In the genomic region with DNA sequence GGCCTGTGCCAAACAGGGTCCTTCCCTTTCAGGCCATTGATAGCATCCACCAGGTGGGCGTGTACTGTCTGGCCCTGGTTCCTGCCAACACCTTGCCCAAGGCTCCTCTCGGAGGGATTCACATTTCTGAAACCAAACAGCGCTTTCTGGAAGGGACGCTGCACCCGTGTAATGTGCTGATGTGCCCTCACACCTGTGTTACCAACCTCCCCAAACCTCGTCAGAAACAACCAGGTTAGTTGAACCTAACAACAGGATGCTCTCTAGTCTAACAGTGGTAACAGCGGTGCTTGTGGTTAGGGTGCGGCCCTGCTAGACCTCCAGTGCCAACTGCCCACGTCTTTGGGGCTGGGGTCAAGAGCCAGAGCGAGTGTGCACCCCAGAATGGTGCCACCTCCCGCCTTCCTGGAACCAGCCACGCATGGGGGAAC, we compare ENCODE assay signal across 16 cellular contexts. TPM values are rescaled to one million over a fixed set of nuclear protein-coding genes. Genes with fewer than 3 reads are reported as not detected.
A peak's percentile ranks its signal among the peaks of the same experiment; 100 is the strongest.
DNase-seq lines count a peak whose midpoint lies in the region; ATAC-seq and TF ChIP-seq lines count a peak whose summit lies in the region.
"Had no signal": no experiment of that assay in that cellular context is flagged by ENCODE, and none has a peak within 500 bp of the region (broad histone marks: within the 10 kb centered on the region; RNA-seq: fewer than 3 reads in every experiment).

No MANE protein-coding gene starts in this region.

- no peak for TF ChIP-seq CTCF in HEK293 (tag by site-specific recombination; IDR thresholded peaks at IDR 0.05)

- peaks cover 12 to 82% of the 10 kb centered on the region in 2 experiments for H3K36me3 ChIP-seq in HEK293 (ENCODE audit: control insufficient read depth in 2 of 2, insufficient read depth in 1 of 2, low read length in 2 of 2)

- ATAC-seq in sciatic nerve (no peak), GM18873 (IDR thresholded peaks at IDR 0.05; ENCODE audit: low FRiP score, unreplicated experiment) (no peak)
- ATAC-seq: HepG2 had no signal

- no peaks in the 10 kb centered on the region for H3K9me3 Mint-ChIP-seq in activated naive CD4-positive, alpha-beta T cell treated with anti-CD3 and anti-CD28 coated beads, Interleukin-2, amount 10 ng/mL, durations not matched to agents 7 days and 5 days

- no peaks in the 10 kb centered on the region for H3K9me3 ChIP-seq in HEK293 (ENCODE audit: control insufficient read depth, insufficient read depth, low read depth, low read length)
- H3K9me3 ChIP-seq: Caco-2 had no signal

- H3K4me1 ChIP-seq in HEK293 (ENCODE audit: control insufficient read depth, insufficient read depth, low read length), result no peaks in the 10 kb centered on the region
- H3K4me1 ChIP-seq: Caco-2 had no signal

- POLR2A ChIA-PET in HEK293 (lab: Yijun Ruan, JAX), result no interaction called here

- H3K27ac ChIP-seq in HEK293 (ENCODE audit: extremely low read depth, low read depth, low read length), result no peak overlapping the region

- peak overlapping the region; percentile 94 for H3K27ac Mint-ChIP-seq in activated naive CD4-positive, alpha-beta T cell treated with anti-CD3 and anti-CD28 coated beads, Interleukin-2, amount 10 ng/mL, durations not matched to agents 7 days and 5 days

- DNase-seq in T-helper 9 cell (peak; percentile 51), sciatic nerve (ENCODE audit: low spot score) (peak; percentile 55), GM19238 (ENCODE audit: insufficient read length, low spot score) (no peak), NCI-H1436 (lab: John Stamatoyannopoulos, UW) (no peak), SKM-1 treated with dmso at 0.1 percent for 144 hours (lab: John Stamatoyannopoulos, UW; ENCODE audit: unreplicated experiment) (no peak)
- peak; percentile 80 for DNase-seq in activated naive CD4-positive, alpha-beta T cell treated with anti-CD3 and anti-CD28 coated beads, Interleukin-2, amount 10 ng/mL, durations not matched to agents 7 days and 5 days
- DNase-seq: Caco-2, foreskin fibroblast, GOT3, islet precursor cell, NCI-H1930, T1000 had no signal

- peaks cover 54% of the 10 kb centered on the region for H3K4me1 Mint-ChIP-seq in activated naive CD4-positive, alpha-beta T cell treated with anti-CD3 and anti-CD28 coated beads, Interleukin-2, amount 10 ng/mL, durations not matched to agents 7 days and 5 days

- no peak overlapping the region for H3K4me3 Mint-ChIP-seq in activated naive CD4-positive, alpha-beta T cell treated with anti-CD3 and anti-CD28 coated beads, Interleukin-2, amount 10 ng/mL, durations not matched to agents 7 days and 5 days

- H3K36me3 Mint-ChIP-seq in activated naive CD4-positive, alpha-beta T cell treated with anti-CD3 and anti-CD28 coated beads, Interleukin-2, amount 10 ng/mL, durations not matched to agents 7 days and 5 days, result peaks cover 54% of the 10 kb centered on the region

- H3K27me3 Mint-ChIP-seq in activated naive CD4-positive, alpha-beta T cell treated with anti-CD3 and anti-CD28 coated beads, Interleukin-2, amount 10 ng/mL, durations not matched to agents 7 days and 5 days, result no peaks in the 10 kb centered on the region

- CTCF ChIA-PET in HEK293 (lab: Yijun Ruan, JAX), result no interaction called here
- CTCF ChIA-PET in activated naive CD4-positive, alpha-beta T cell treated with anti-CD3 and anti-CD28 coated beads, Interleukin-2, amount 10 ng/mL, durations not matched to agents 7 days and 5 days (lab: Charles Lee), result interaction anchor here (0.9 to 1.7 kb wide), 3 partner anchors 9 to 20 kb away, joined by 3 to 6 read pairs (median 3); no protein-coding TSS in a partner anchor

- intact Hi-C loops in sciatic nerve (cut with DNase I), result no loop called here

- H3K4me3 ChIP-seq in HEK293 (ENCODE audit: low read depth, low read length), result no peak overlapping the region

TF ChIP-seq in HEK293, 187 proteins besides CTCF, POLR2A, EP300 and RAD21:
- TF ChIP-seq ZIC2 (tag by site-specific recombination; IDR thresholded peaks at IDR 0.05), result no peak
- TF ChIP-seq SCRT2 (tag by site-specific recombination; IDR thresholded peaks at IDR 0.05), result no peak
- TF ChIP-seq ZNF585B (tag by site-specific recombination; IDR thresholded peaks at IDR 0.05), result no peak
- TF ChIP-seq ZNF664 (tag by site-specific recombination; IDR thresholded peaks at IDR 0.05), result no peak
- TF ChIP-seq ZNF202 (tag by site-specific recombination; IDR thresholded peaks at IDR 0.05; ENCODE audit: borderline replicate concordance), result no peak
- TF ChIP-seq, protein P1, sequence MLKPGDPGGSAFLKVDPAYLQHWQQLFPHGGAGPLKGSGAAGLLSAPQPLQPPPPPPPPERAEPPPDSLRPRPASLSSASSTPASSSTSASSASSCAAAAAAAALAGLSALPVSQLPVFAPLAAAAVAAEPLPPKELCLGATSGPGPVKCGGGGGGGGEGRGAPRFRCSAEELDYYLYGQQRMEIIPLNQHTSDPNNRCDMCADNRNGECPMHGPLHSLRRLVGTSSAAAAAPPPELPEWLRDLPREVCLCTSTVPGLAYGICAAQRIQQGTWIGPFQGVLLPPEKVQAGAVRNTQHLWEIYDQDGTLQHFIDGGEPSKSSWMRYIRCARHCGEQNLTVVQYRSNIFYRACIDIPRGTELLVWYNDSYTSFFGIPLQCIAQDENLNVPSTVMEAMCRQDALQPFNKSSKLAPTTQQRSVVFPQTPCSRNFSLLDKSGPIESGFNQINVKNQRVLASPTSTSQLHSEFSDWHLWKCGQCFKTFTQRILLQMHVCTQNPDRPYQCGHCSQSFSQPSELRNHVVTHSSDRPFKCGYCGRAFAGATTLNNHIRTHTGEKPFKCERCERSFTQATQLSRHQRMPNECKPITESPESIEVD (tag by site-specific recombination; IDR thresholded peaks at IDR 0.05), result no peak
- TF ChIP-seq GLI4 (tag by site-specific recombination; IDR thresholded peaks at IDR 0.05), result no peak
- TF ChIP-seq KLF9 (tag by site-specific recombination; IDR thresholded peaks at IDR 0.05; ENCODE audit: low read depth), result 0 out of 2 replicates have a peak, but pooled peaks have one; percentile 29

RNA-seq across cellular contexts. Expression of gene S100B, which starts 54.4 kb away (rescaled TPM):
- total RNA-seq in sciatic nerve, result 1,180 TPM
- total RNA-seq: Caco-2, dermis microvascular lymphatic vessel endothelial cell, HepG2 had no signal

Comparison
In these comparisons a context has a peak if more than half of its experiments do, and no peak if none do; other contexts are left out.
1. DNase-seq: peak in T-helper 9 cell (single experiment), activated naive CD4-positive, alpha-beta T cell treated with anti-CD3 and anti-CD28 coated beads, Interleukin-2, amount 10 ng/mL, durations not matched to agents 7 days and 5 days (single experiment) and sciatic nerve (single experiment); none in GM19238 (single experiment), NCI-H1436 (single experiment) and SKM-1 treated with dmso at 0.1 percent for 144 hours (single experiment).